In the genomic region with DNA sequence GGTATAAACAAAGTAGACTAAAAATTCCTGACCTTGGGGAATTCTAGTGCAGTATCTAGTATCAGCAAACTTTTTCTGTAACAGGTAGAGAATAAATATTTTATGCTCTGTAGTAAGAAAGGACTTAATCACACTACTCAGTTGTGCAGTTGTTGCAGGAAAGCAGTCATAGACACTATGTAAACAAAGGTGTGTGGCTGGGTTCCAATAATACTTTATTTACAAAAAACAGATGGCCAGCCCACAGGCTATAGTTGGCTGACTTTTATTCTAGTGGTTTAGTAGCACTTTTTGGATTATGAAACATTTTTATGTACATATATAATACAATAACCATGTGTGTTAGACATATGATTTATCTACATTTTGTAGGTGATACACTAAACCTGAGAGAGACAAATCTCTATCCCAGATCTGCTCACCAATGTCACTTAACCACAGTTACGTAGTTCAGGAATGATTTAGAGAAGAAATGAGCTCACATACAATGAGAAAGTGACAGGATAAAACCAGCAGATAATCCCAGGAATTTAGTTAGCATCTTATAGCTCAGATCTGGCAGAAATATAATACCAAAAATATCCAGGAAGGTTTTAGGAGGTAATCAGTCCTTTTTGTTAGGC, we compare ENCODE assay signal across 1 cellular context.
TF ChIP-seq lines count a peak whose summit lies in the region.

No MANE protein-coding gene starts in this region.

TF ChIP-seq in SK-N-SH treated with all-trans-retinoic acid at 6 μM for 48 hours, 23 proteins besides CTCF, POLR2A, EP300 and RAD21 (continued from another document):
- TF ChIP-seq ZC3H10 (CRISPR knock-in tag; IDR thresholded peaks at IDR 0.05) = no peak
